1 cellular context compared by ENCODE assay signal in the genomic region with DNA sequence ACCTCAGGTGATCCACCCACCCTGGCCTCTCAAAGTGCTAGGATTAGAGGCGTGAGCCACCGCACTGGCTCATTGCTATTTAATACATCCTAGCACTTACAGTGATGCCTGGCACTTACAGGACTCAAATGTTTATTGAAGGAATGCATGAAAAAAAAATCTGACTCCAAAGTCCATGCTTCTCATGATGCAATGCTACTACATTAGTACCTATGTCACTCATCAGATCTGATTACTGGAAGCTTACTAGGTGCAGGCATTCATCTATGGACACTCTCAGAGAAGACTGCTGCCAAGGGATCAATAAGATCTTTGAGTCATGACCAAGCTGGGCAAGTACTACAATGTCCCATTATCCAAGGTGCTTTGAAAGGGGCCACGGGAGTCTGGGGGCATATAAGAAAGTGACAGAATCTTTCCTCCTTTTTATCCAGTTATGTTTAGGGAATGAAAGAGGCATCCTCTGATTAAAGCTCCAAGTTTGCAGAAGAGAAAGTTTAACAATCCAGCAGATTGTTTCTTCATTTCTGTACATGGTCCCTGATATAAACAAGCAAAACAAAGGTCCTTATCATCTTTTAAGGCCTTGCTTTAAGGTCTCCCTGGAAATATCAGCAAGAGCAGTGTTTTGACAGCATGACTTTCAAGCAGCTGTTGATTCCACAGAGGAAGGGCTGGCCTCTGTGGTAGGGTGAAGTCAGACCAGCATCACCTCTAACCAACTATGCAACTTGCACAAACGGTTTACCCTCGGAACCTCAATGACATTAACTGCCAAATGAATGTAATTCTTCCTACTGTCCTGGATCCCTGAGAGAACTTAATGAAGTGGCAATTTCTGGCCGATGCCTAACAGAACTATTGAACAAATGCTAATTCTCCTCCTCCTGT.
TF ChIP-seq lines count a peak whose summit lies in the region.

No MANE protein-coding gene starts in this region.

TF ChIP-seq in HepG2, 621 proteins besides CTCF, POLR2A, EP300 and RAD21 (continued from another document):
- TF ChIP-seq, protein P1, sequence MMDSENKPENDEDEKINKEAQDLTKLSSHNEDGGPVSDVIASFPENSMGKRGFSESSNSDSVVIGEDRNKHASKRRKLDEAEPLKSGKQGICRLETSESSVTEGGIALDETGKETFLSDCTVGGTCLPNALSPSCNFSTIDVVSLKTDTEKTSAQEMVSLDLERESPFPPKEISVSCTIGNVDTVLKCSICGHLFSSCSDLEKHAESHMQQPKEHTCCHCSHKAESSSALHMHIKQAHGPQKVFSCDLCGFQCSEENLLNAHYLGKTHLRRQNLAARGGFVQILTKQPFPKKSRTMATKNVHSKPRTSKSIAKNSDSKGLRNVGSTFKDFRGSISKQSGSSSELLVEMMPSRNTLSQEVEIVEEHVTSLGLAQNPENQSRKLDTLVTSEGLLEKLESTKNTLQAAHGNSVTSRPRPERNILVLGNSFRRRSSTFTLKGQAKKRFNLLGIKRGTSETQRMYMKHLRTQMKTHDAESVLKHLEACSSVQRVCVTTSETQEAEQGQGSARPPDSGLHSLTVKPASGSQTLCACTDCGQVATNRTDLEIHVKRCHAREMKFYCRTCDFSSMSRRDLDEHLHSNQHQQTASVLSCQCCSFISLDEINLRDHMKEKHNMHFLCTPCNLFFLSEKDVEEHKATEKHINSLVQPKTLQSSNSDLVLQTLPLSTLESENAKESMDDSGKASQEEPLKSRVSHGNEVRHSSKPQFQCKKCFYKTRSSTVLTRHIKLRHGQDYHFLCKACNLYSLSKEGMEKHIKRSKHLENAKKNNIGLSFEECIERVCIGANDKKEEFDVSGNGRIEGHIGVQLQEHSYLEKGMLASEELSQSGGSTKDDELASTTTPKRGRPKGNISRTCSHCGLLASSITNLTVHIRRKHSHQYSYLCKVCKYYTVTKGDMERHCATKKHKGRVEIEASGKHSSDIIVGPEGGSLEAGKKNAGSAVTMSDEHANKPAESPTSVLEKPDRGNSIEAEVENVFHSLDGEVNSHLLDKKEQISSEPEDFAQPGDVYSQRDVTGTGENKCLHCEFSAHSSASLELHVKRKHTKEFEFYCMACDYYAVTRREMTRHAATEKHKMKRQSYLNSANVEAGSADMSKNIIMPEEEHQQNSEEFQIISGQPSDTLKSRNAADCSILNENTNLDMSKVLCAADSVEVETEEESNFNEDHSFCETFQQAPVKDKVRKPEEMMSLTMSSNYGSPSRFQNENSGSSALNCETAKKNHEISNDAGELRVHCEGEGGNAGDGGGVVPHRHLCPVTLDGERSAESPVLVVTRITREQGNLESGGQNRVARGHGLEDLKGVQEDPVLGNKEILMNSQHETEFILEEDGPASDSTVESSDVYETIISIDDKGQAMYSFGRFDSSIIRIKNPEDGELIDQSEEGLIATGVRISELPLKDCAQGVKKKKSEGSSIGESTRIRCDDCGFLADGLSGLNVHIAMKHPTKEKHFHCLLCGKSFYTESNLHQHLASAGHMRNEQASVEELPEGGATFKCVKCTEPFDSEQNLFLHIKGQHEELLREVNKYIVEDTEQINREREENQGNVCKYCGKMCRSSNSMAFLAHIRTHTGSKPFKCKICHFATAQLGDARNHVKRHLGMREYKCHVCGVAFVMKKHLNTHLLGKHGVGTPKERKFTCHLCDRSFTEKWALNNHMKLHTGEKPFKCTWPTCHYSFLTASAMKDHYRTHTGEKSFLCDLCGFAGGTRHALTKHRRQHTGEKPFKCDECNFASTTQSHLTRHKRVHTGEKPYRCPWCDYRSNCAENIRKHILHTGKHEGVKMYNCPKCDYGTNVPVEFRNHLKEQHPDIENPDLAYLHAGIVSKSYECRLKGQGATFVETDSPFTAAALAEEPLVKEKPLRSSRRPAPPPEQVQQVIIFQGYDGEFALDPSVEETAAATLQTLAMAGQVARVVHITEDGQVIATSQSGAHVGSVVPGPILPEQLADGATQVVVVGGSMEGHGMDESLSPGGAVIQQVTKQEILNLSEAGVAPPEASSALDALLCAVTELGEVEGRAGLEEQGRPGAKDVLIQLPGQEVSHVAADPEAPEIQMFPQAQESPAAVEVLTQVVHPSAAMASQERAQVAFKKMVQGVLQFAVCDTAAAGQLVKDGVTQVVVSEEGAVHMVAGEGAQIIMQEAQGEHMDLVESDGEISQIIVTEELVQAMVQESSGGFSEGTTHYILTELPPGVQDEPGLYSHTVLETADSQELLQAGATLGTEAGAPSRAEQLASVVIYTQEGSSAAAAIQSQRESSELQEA (CRISPR knock-in tag; IDR thresholded peaks at IDR 0.05; ENCODE audit: not compliant biosample characterization), result no peak
- TF ChIP-seq, protein P2, sequence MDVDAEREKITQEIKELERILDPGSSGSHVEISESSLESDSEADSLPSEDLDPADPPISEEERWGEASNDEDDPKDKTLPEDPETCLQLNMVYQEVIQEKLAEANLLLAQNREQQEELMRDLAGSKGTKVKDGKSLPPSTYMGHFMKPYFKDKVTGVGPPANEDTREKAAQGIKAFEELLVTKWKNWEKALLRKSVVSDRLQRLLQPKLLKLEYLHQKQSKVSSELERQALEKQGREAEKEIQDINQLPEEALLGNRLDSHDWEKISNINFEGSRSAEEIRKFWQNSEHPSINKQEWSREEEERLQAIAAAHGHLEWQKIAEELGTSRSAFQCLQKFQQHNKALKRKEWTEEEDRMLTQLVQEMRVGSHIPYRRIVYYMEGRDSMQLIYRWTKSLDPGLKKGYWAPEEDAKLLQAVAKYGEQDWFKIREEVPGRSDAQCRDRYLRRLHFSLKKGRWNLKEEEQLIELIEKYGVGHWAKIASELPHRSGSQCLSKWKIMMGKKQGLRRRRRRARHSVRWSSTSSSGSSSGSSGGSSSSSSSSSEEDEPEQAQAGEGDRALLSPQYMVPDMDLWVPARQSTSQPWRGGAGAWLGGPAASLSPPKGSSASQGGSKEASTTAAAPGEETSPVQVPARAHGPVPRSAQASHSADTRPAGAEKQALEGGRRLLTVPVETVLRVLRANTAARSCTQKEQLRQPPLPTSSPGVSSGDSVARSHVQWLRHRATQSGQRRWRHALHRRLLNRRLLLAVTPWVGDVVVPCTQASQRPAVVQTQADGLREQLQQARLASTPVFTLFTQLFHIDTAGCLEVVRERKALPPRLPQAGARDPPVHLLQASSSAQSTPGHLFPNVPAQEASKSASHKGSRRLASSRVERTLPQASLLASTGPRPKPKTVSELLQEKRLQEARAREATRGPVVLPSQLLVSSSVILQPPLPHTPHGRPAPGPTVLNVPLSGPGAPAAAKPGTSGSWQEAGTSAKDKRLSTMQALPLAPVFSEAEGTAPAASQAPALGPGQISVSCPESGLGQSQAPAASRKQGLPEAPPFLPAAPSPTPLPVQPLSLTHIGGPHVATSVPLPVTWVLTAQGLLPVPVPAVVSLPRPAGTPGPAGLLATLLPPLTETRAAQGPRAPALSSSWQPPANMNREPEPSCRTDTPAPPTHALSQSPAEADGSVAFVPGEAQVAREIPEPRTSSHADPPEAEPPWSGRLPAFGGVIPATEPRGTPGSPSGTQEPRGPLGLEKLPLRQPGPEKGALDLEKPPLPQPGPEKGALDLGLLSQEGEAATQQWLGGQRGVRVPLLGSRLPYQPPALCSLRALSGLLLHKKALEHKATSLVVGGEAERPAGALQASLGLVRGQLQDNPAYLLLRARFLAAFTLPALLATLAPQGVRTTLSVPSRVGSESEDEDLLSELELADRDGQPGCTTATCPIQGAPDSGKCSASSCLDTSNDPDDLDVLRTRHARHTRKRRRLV (CRISPR knock-in tag; IDR thresholded peaks at IDR 0.05), result no peak
- TF ChIP-seq KDM4B (CRISPR knock-in tag; IDR thresholded peaks at IDR 0.05) (no peak), ZNF382 (CRISPR knock-in tag; IDR thresholded peaks at IDR 0.05; ENCODE audit: borderline replicate concordance) (no peak), NCOA2 (CRISPR knock-in tag; IDR thresholded peaks at IDR 0.05) (peak; percentile 65), FOXK1 (CRISPR knock-in tag; IDR thresholded peaks at IDR 0.05; ENCODE audit: borderline replicate concordance, low read depth) (peak; percentile 32; the same call in 1 of the 2 replicates), KAT8 (CRISPR knock-in tag; IDR thresholded peaks at IDR 0.05) (0 out of 2 replicates have a peak, but pooled peaks have one; percentile 45), ZMYM4 (CRISPR knock-in tag; IDR thresholded peaks at IDR 0.05) (peak; percentile 21; the same call in 1 of the 2 replicates), ZNF432 (CRISPR knock-in tag; IDR thresholded peaks at IDR 0.05; ENCODE audit: borderline replicate concordance) (no peak), ZFYVE20 (CRISPR knock-in tag; IDR thresholded peaks at IDR 0.05; ENCODE audit: borderline replicate concordance, low read depth) (no peak), RFX3 (CRISPR knock-in tag; IDR thresholded peaks at IDR 0.05) (no peak), FIP1L1 (IDR thresholded peaks at IDR 0.05; ENCODE audit: borderline replicate concordance, insufficient read depth, low read depth, low read length) (no peak), ZFX (CRISPR knock-in tag; IDR thresholded peaks at IDR 0.05; ENCODE audit: low read depth) (no peak)
- TF ChIP-seq, protein P3, sequence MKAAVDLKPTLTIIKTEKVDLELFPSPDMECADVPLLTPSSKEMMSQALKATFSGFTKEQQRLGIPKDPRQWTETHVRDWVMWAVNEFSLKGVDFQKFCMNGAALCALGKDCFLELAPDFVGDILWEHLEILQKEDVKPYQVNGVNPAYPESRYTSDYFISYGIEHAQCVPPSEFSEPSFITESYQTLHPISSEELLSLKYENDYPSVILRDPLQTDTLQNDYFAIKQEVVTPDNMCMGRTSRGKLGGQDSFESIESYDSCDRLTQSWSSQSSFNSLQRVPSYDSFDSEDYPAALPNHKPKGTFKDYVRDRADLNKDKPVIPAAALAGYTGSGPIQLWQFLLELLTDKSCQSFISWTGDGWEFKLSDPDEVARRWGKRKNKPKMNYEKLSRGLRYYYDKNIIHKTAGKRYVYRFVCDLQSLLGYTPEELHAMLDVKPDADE (CRISPR knock-in tag; IDR thresholded peaks at IDR 0.05), result no peak
- TF ChIP-seq, protein P4, sequence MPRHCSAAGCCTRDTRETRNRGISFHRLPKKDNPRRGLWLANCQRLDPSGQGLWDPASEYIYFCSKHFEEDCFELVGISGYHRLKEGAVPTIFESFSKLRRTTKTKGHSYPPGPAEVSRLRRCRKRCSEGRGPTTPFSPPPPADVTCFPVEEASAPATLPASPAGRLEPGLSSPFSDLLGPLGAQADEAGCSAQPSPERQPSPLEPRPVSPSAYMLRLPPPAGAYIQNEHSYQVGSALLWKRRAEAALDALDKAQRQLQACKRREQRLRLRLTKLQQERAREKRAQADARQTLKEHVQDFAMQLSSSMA (CRISPR knock-in tag; IDR thresholded peaks at IDR 0.05), result no peak
TF ChIP-seq in HepG2: peak in this region for 94.
